Comparison of ENCODE assay signal across 27 cellular contexts in genomic region chr6:5079692-5080091, GRCh38.
"Had no signal": no experiment of that assay in that cellular context is flagged by ENCODE, and none has a peak within 500 bp of the region (broad histone marks: within the 10 kb centered on the region; RNA-seq: fewer than 3 reads in every experiment).

No MANE protein-coding gene starts in this region.

- DNase-seq: stimulated activated CD4-positive, alpha-beta T cell treated with anti-CD3 and anti-CD28 coated beads, Interleukin-2, amount 100 ng/mL, for 48 hours; stimulated activated CD4-positive, alpha-beta T cell treated with anti-CD3 and anti-CD28 coated beads, Interleukin-4, amount 100 ng/mL, for 1 hour; stimulated activated CD4-positive, alpha-beta T cell treated with anti-CD3 and anti-CD28 coated beads, Interleukin-4, amount 100 ng/mL, for 24 hours; stimulated activated CD4-positive, alpha-beta T cell treated with anti-CD3 and anti-CD28 coated beads, Interleukin-4, amount 100 ng/mL, for 4 hours; stimulated activated CD8-positive, alpha-beta memory T cell treated with anti-CD3 and anti-CD28 coated beads, Interleukin-4, amount 100 ng/mL, for 48 hours; stimulated activated naive B cell treated with anti-CD40 and anti-IgM and Interleukin-4, amounts not matched to agents 10 μg/mL and 1 μg/mL and 100 μg/mL, for 72 hours; stimulated activated naive CD4-positive, alpha-beta T cell; stimulated activated naive CD4-positive, alpha-beta T cell treated with Interleukin-2 at 50 U/mL for 16 hours; stimulated activated naive CD8-positive, alpha-beta T cell treated with anti-CD3 and anti-CD28 coated beads, Interleukin-15, amount 100 ng/mL, for 72 hours; stimulated activated naive CD8-positive, alpha-beta T cell treated with anti-CD3 and anti-CD28 coated beads, Interleukin-15, Interleukin-2, amounts not matched to agents 100 U/mL and 50 U/mL, for 24 hours; stomach; substantia nigra; testis; thyroid gland; tibial artery; transverse colon; trophoblast cell; upper lobe of left lung; upper lobe of right lung; uterus had no signal

- H3K27ac ChIP-seq: stomach, suprapubic skin, testis, thoracic aorta, thyroid gland, tibial artery, tibial nerve, transverse colon, upper lobe of left lung, upper lobe of right lung, uterus, vagina had no signal

- H3K9me3 ChIP-seq: stomach, suprapubic skin, testis, thoracic aorta, thyroid gland, tibial artery, tibial nerve, transverse colon, upper lobe of left lung, upper lobe of right lung, uterus, vagina had no signal

- H3K27me3 ChIP-seq: suprapubic skin, testis, thyroid gland, tibial artery, tibial nerve, transverse colon, uterus, vagina had no signal

- H3K36me3 ChIP-seq: stomach, suprapubic skin, thoracic aorta, thyroid gland, tibial artery, tibial nerve, transverse colon, upper lobe of left lung, upper lobe of right lung, uterus, vagina had no signal

- ATAC-seq: stimulated activated effector memory CD8-positive, alpha-beta T cell treated with anti-CD3 and anti-CD28 coated beads, Interleukin-12 subunit alpha, Interleukin-12 subunit beta, amount 100 ng/mL, for 72 hours; stimulated activated memory B cell treated with anti-CD40 and anti-IgM and Interleukin-4, amounts not matched to agents 10 μg/mL and 1 μg/mL and 100 μg/mL, for 72 hours; stimulated activated naive B cell treated with anti-CD40 and anti-IgM and Interleukin-4, amounts not matched to agents 10 μg/mL and 1 μg/mL and 100 μg/mL, for 72 hours; stimulated activated naive CD8-positive, alpha-beta T cell treated with anti-CD3 and anti-CD28 coated beads, Interleukin-15, amount 100 ng/mL, for 72 hours; stimulated activated naive CD8-positive, alpha-beta T cell treated with anti-CD3 and anti-CD28 coated beads, Interleukin-15, Interleukin-2, amounts not matched to agents 100 U/mL and 50 U/mL, for 24 hours; upper lobe of right lung had no signal

- H3K4me1 ChIP-seq: testis, thyroid gland, tibial artery, uterus had no signal

- H3K4me3 ChIP-seq: stomach, suprapubic skin, testis, thoracic aorta, thyroid gland, tibial artery, tibial nerve, transverse colon, upper lobe of left lung, upper lobe of right lung, uterus, vagina had no signal

- FAIRE-seq: urothelium cell line had no signal
